9 cellular contexts compared by ENCODE assay signal in genomic region chr6:39530201-39530759, GRCh38.
A peak's percentile ranks its signal among the peaks of the same experiment; 100 is the strongest.
DNase-seq lines count a peak whose midpoint lies in the region; ATAC-seq, FAIRE-seq and TF ChIP-seq lines count a peak whose summit lies in the region.
"Had no signal": no experiment of that assay in that cellular context is flagged by ENCODE, and none has a peak within 500 bp of the region (broad histone marks: within the 10 kb centered on the region; RNA-seq: fewer than 3 reads in every experiment).

No MANE protein-coding gene starts in this region.

- no peak overlapping the region for H3K56ac ChIP-seq in H1 (replicated peaks; ENCODE audit: insufficient read length, low read depth, low read length)

- peaks cover 14 to 23% (median 18%) of the 10 kb centered on the region in 11 experiments for H3K9me3 ChIP-seq in BLaER1 treated with 17β-estradiol and CSF1 and Interleukin-3, amounts not matched to agents 10 nM and 100 nM (replicated peaks in 1 of 11)
- H3K9me3 ChIP-seq in H1 (ENCODE audit: insufficient read depth in 2 of 2, low read depth in 1 of 2, low read length in 1 of 2) (peaks cover 10 to 12% of the 10 kb centered on the region in 2 experiments), aorta (ENCODE audit: control insufficient read depth, low read length) (no peaks in the 10 kb centered on the region)

- no peak for TF ChIP-seq CTCF in H1 (IDR thresholded peaks at IDR 0.05; ENCODE audit: control extremely low read depth in 1 of 3, insufficient read depth in 1 of 3, low read depth in 1 of 3, low read length in 3 of 3)

- no peak for FAIRE-seq in H1 (lab: Jason Lieb, UNC)

- no peaks in the 10 kb centered on the region for H3K79me2 ChIP-seq in H1 (ENCODE audit: control insufficient read depth in 1 of 2, insufficient read depth in 2 of 2, low read length in 2 of 2)

- no peak overlapping the region for H4K8ac ChIP-seq in H1 (ENCODE audit: extremely low read depth, insufficient read depth, low read length)

- H3K23me2 ChIP-seq in H1 (ENCODE audit: low read depth, low read length): no peaks in the 10 kb centered on the region; the same call in 1 of the 2 replicates

- TF ChIP-seq RAD21 in H1 (IDR thresholded peaks at IDR 0.05 in 1 of 2, conservative IDR thresholded peaks at IDR 0.05 in 1 of 2; ENCODE audit: low read depth in 2 of 2, low read length in 2 of 2): no peak

- no peak overlapping the region for H2BK5ac ChIP-seq in H1 (ENCODE audit: low read depth, low read length)

- peak; percentile 98 for ATAC-seq in HG03159 (IDR thresholded peaks at IDR 0.05; ENCODE audit: unreplicated experiment)
- ATAC-seq in aorta (ENCODE audit: low FRiP score): peak; percentile 50
- no peak for ATAC-seq in left colon

- H3K4me2 ChIP-seq in BLaER1 treated with 17β-estradiol and CSF1 and Interleukin-3, amounts not matched to agents 10 nM and 100 nM: peak overlapping the region; percentile 45 to 81 (median 71)
- no peak overlapping the region for H3K4me2 ChIP-seq in H1 (ENCODE audit: insufficient read depth in 1 of 2, low read depth in 2 of 2, low read length in 2 of 2)

- H4K5ac ChIP-seq in H1 (ENCODE audit: insufficient read length, low read depth, low read length): no peak overlapping the region

- POLR2A ChIA-PET in H1 (lab: Charles Lee; ENCODE audit: partially characterized antibody): no interaction called here

- no peak overlapping the region for H2AFZ ChIP-seq in H1 (ENCODE audit: low read length)

- no peak overlapping the region for H2BK120ac ChIP-seq in H1 (replicated peaks; ENCODE audit: low read depth, low read length)

- H3K79me1 ChIP-seq in H1 (ENCODE audit: low read depth, low read length): no peaks in the 10 kb centered on the region

- WGBS in H1 (ENCODE audit: extremely low coverage in 1 of 2, insufficient coverage in 1 of 2, insufficient read length in 1 of 2, insufficient replicate concordance in 2 of 2, low coverage in 1 of 2, low lambda C conversion rate in 2 of 2, missing lambda C conversion rate in 1 of 2), 2 experiments: 85% methylated on average over 4 of the region's 4 CpGs; no CpG with 5 or more reads in 1 of the 2 experiments
- 10 to 13% methylated on average over 4 of the region's 4 CpGs for WGBS in aorta, 2 donors

- CTCF ChIA-PET in H1 (lab: Charles Lee; ENCODE audit: partially characterized antibody): interaction anchor here (1.2 kb wide), 1 partner anchor 11 kb away, joined by 3 read pairs; no protein-coding TSS in a partner anchor

- no peaks in the 10 kb centered on the region for H3K27me3 ChIP-seq in BLaER1 treated with 17β-estradiol and CSF1 and Interleukin-3, amounts not matched to agents 10 nM and 100 nM
- H3K27me3 ChIP-seq in H1 (replicated peaks in 1 of 4; ENCODE audit: control insufficient read depth in 3 of 4, extremely low read depth in 1 of 4, insufficient read depth in 3 of 4, low read length in 3 of 4) (no peaks in the 10 kb centered on the region), aorta (ENCODE audit: control insufficient read depth in 1 of 2, insufficient read depth in 2 of 2, low read length in 1 of 2) (no peaks in the 10 kb centered on the region)

- H2BK20ac ChIP-seq in H1 (ENCODE audit: low read length): no peak overlapping the region

- no peak overlapping the region for H3K4ac ChIP-seq in H1 (replicated peaks; ENCODE audit: insufficient read length, low read depth, low read length)

- no peak overlapping the region for H4K91ac ChIP-seq in H1 (replicated peaks; ENCODE audit: insufficient read length, low read length)

- H3K18ac ChIP-seq in H1 (ENCODE audit: extremely low read depth, low read length): no peak overlapping the region

- peak overlapping the region in 9 of 11 experiments; percentile 32 to 82 (median 71); a peak in 17 of 22 replicates for H3K27ac ChIP-seq in BLaER1 treated with 17β-estradiol and CSF1 and Interleukin-3, amounts not matched to agents 10 nM and 100 nM
- H3K27ac ChIP-seq in H1 (ENCODE audit: low read depth, low read length) (no peak overlapping the region), aorta (ENCODE audit: low read depth in 1 of 2, low read length in 2 of 2) (no peak overlapping the region)
- H3K27ac ChIP-seq: HL-60 had no signal

- no peaks in the 10 kb centered on the region for H3K36me3 ChIP-seq in BLaER1 treated with 17β-estradiol and CSF1 and Interleukin-3, amounts not matched to agents 10 nM and 100 nM
- H3K36me3 ChIP-seq in H1 (ENCODE audit: control insufficient read depth in 2 of 4, insufficient read depth in 4 of 4, low read length in 3 of 4) (0 out of 8 replicates have a peak, but pooled peaks cover 0 to 2% (median 0%) of the 10 kb centered on the region in 4 experiments), aorta (ENCODE audit: control insufficient read depth in 1 of 2, insufficient read depth in 2 of 2, low read length in 1 of 2) (no peaks in the 10 kb centered on the region)

- peaks cover 17 to 29% (median 25%) of the 10 kb centered on the region in 10 experiments for H3K4me1 ChIP-seq in BLaER1 treated with 17β-estradiol and CSF1 and Interleukin-3, amounts not matched to agents 10 nM and 100 nM
- no peaks in the 10 kb centered on the region for H3K4me1 ChIP-seq in H1 (replicated peaks in 1 of 4; ENCODE audit: control insufficient read depth in 3 of 4, insufficient read depth in 4 of 4, low read length in 3 of 4)
- H3K4me1 ChIP-seq in aorta (ENCODE audit: control insufficient read depth in 1 of 2, insufficient read depth in 2 of 2, low read length in 2 of 2): no peaks in the 10 kb centered on the region

- no peak for TF ChIP-seq EP300 in H1 (IDR thresholded peaks at IDR 0.05; ENCODE audit: borderline replicate concordance in 1 of 2, low read depth in 2 of 2, low read length in 2 of 2)

- H4K20me1 ChIP-seq in BLaER1 treated with 17β-estradiol and CSF1 and Interleukin-3, amounts not matched to agents 10 nM and 100 nM: no peaks in the 10 kb centered on the region
- no peaks in the 10 kb centered on the region for H4K20me1 ChIP-seq in H1 (replicated peaks in 1 of 2; ENCODE audit: control insufficient read depth in 1 of 2, insufficient read depth in 2 of 2, low read length in 2 of 2)

- H2BK15ac ChIP-seq in H1 (ENCODE audit: low read length): no peak overlapping the region

- intact Hi-C loops in aorta (cut with DNase I): no loop called here
- intact Hi-C loops in left colon (cut with DNase I, micrococcal nuclease): no loop called here

- no peak overlapping the region for H2BK12ac ChIP-seq in H1 (ENCODE audit: low read depth, low read length)

- H3K23ac ChIP-seq in H1 (ENCODE audit: insufficient read length): no peak overlapping the region

- DNase-seq in GM19240 (ENCODE audit: insufficient read length, low spot score): peak; percentile 63
- DNase-seq in H1 (ENCODE audit: low read depth in 1 of 2, low spot score in 2 of 2): no peak
- no peak for DNase-seq in aorta
- DNase-seq in SK-N-DZ (ENCODE audit: low spot score): no peak
- DNase-seq in left colon: no peak
- DNase-seq in NCI-H1105 treated with DMSO at 0.1 percent for 48 hours (lab: John Stamatoyannopoulos, UW): no peak

- H3K9ac ChIP-seq in BLaER1 treated with 17β-estradiol and CSF1 and Interleukin-3, amounts not matched to agents 10 nM and 100 nM: peak overlapping the region in 8 of 11 experiments; percentile 1 to 51 (median 36); a peak in 12 of 22 replicates
- H3K9ac ChIP-seq in H1 (replicated peaks in 1 of 4; ENCODE audit: extremely low read depth in 1 of 4, low read depth in 3 of 4, low read length in 3 of 4): no peak overlapping the region

- peak overlapping the region in 4 of 10 experiments; percentile 25 to 34 (median 26); a peak in 3 of 20 replicates for H3K4me3 ChIP-seq in BLaER1 treated with 17β-estradiol and CSF1 and Interleukin-3, amounts not matched to agents 10 nM and 100 nM
- H3K4me3 ChIP-seq in H1 (ENCODE audit: extremely low read depth in 1 of 4, insufficient read depth in 2 of 4, low read depth in 3 of 4, low read length in 4 of 4): no peak overlapping the region
- no peak overlapping the region for H3K4me3 ChIP-seq in aorta (ENCODE audit: low read length in 2 of 2)

- no peak overlapping the region for H2AK5ac ChIP-seq in H1 (ENCODE audit: low read depth, low read length)

- no peak for TF ChIP-seq POLR2A in H1 (IDR thresholded peaks at IDR 0.05; ENCODE audit: control extremely low read depth in 1 of 2, low read depth in 2 of 2, low read length in 2 of 2)

- H3K14ac ChIP-seq in H1 (ENCODE audit: insufficient read length): no peak overlapping the region

Comparison
In these comparisons a context has a peak if more than half of its experiments do, and no peak if none do; other contexts are left out.
1. H3K27ac ChIP-seq: peak in BLaER1 treated with 17β-estradiol and CSF1 and Interleukin-3, amounts not matched to agents 10 nM and 100 nM (9 of 11); none in H1 (single experiment) and aorta (0 of 2).
2. H3K4me2 ChIP-seq: peak in BLaER1 treated with 17β-estradiol and CSF1 and Interleukin-3, amounts not matched to agents 10 nM and 100 nM (11 of 11); none in H1 (0 of 2).
3. H3K9ac ChIP-seq: peak in BLaER1 treated with 17β-estradiol and CSF1 and Interleukin-3, amounts not matched to agents 10 nM and 100 nM (8 of 11); none in H1 (0 of 4).